Comparison of ENCODE assay signal across 1 cellular context in the genomic region with DNA sequence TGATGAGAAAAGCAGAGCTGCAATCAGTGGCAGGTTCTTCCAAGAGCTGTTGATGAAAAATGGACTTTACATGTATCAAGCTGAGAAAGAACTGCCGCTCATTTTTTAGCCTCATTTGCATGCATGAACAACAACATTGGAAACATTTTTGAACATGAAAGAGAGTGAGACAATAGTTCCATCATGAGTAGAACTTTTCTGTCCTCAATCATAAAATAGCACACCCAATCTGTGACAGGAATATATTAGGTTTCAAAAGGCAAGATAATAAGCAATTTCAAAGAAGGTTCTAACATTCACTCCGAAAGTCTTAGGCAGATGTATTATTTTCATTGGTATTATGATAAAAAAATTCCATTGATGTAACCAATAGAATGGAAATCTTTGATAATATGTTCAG.
TF ChIP-seq lines count a peak whose summit lies in the region.

No MANE protein-coding gene starts in this region.

TF ChIP-seq in SK-N-SH, 30 proteins besides CTCF, POLR2A, EP300 and RAD21:
- TF ChIP-seq TCF12 (IDR thresholded peaks at IDR 0.05) = no peak
- TF ChIP-seq ELF1 (IDR thresholded peaks at IDR 0.05) = no peak
- no peak for TF ChIP-seq TEAD4 (IDR thresholded peaks at IDR 0.05; ENCODE audit: borderline replicate concordance, insufficient read depth)
- no peak for TF ChIP-seq PBX3 (IDR thresholded peaks at IDR 0.05)
- TF ChIP-seq, protein P1, sequence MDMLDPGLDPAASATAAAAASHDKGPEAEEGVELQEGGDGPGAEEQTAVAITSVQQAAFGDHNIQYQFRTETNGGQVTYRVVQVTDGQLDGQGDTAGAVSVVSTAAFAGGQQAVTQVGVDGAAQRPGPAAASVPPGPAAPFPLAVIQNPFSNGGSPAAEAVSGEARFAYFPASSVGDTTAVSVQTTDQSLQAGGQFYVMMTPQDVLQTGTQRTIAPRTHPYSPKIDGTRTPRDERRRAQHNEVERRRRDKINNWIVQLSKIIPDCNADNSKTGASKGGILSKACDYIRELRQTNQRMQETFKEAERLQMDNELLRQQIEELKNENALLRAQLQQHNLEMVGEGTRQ (IDR thresholded peaks at IDR 0.05; ENCODE audit: borderline replicate concordance, low read depth, low read length) = no peak
- TF ChIP-seq RXRA (IDR thresholded peaks at IDR 0.05; ENCODE audit: borderline replicate concordance, low read depth) = no peak
- no peak for TF ChIP-seq POLR2AphosphoS5 (IDR thresholded peaks at IDR 0.05; ENCODE audit: low read depth, low read length)
- TF ChIP-seq RFX5 (IDR thresholded peaks at IDR 0.05; ENCODE audit: low read length) = no peak
- no peak for TF ChIP-seq FOSL2 (IDR thresholded peaks at IDR 0.05; ENCODE audit: borderline replicate concordance, low read depth)
- TF ChIP-seq GABPA (IDR thresholded peaks at IDR 0.05; ENCODE audit: low read depth) = no peak
- no peak for TF ChIP-seq MEF2A (IDR thresholded peaks at IDR 0.05; ENCODE audit: borderline replicate concordance, low read depth)
- TF ChIP-seq NFIC (IDR thresholded peaks at IDR 0.05; ENCODE audit: borderline replicate concordance) = no peak
- no peak for TF ChIP-seq USF1 (IDR thresholded peaks at IDR 0.05; ENCODE audit: borderline replicate concordance, low read depth)
- no peak for TF ChIP-seq TAF1 (IDR thresholded peaks at IDR 0.05; ENCODE audit: borderline replicate concordance, low read depth, low read length)
